Comparison of ENCODE assay signal across 8 cellular contexts in genomic region chr12:93571360-93571853, GRCh38. TPM values are rescaled to one million over a fixed set of nuclear protein-coding genes. Genes with fewer than 3 reads are reported as not detected.
DNase-seq lines count a peak whose midpoint lies in the region; ATAC-seq lines count a peak whose summit lies in the region.

No MANE protein-coding gene starts in this region.

- H3K27ac Mint-ChIP-seq in IgD-negative memory B cell (no peak overlapping the region), T-cell (peak overlapping the region in 1 of 2 donors; percentile 76)

- H3K27me3 Mint-ChIP-seq in IgD-negative memory B cell (peaks cover 24% of the 10 kb centered on the region), T-cell (peaks cover 0 to 7% of the 10 kb centered on the region in 2 donors)

- peak overlapping the region; percentile 8 for H3K27ac ChIP-seq in angular gyrus (ENCODE audit: low read depth, low read length)

- H3K9me3 Mint-ChIP-seq in IgD-negative memory B cell (no peaks in the 10 kb centered on the region), T-cell (no peaks in the 10 kb centered on the region)

- H3K4me1 Mint-ChIP-seq in IgD-negative memory B cell = peaks cover 4 to 21% (median 15%) of the 10 kb centered on the region in 3 donors
- peaks cover 21 to 46% (median 36%) of the 10 kb centered on the region in 3 donors for H3K4me1 Mint-ChIP-seq in T-cell

- H3K4me3 ChIP-seq in skeletal muscle cell (ENCODE audit: low read depth, low read length) = peak overlapping the region; percentile 80

- POLR2A ChIA-PET in T-cell (lab: Charles Lee) = no interaction called here

- H3K4me3 Mint-ChIP-seq in IgD-negative memory B cell (peak overlapping the region; percentile 85 to 97 (median 94)), T-cell (peak overlapping the region; percentile 86 to 95 (median 90))

- CTCF ChIA-PET in T-cell (lab: Charles Lee) = interaction anchor here in 1 of 2 donors (1.1 kb wide), 1 partner anchor 530 kb away, joined by 4 read pairs; no protein-coding TSS in a partner anchor

- ATAC-seq in GM19328 (IDR thresholded peaks at IDR 0.05; ENCODE audit: unreplicated experiment) = peak; percentile 10
- peak; percentile 17 to 36 (median 21) for ATAC-seq in T-cell (replicated peaks in 1 of 4)
- no peak for ATAC-seq in HG03196 (IDR thresholded peaks at IDR 0.05; ENCODE audit: unreplicated experiment)

- H3K36me3 Mint-ChIP-seq in IgD-negative memory B cell (peaks cover 1% of the 10 kb centered on the region), T-cell (peaks cover 16% of the 10 kb centered on the region)

- DNase-seq in AG08396 (ENCODE audit: low spot score) = peak; percentile 75
- DNase-seq in T-cell = peak in 33 of 34 experiments; percentile 14 to 61 (median 33)
- peak in 37 of 51 donors; percentile 9 to 69 (median 38) for DNase-seq in hypothalamus (lab: John Stamatoyannopoulos, UW)
- no peak for DNase-seq in skeletal muscle cell (ENCODE audit: low read depth)

RNA-seq across cellular contexts. Expression of gene SOCS2, which starts 1.1 kb away (rescaled TPM):
- 0.51 TPM for polyA plus RNA-seq in IgD-negative memory B cell
- 10 to 100 TPM; 20.3 to 37.6 (median 29.5) TPM for total RNA-seq in T-cell
